ENCODE assay signal across 31 cellular contexts in the genomic region with DNA sequence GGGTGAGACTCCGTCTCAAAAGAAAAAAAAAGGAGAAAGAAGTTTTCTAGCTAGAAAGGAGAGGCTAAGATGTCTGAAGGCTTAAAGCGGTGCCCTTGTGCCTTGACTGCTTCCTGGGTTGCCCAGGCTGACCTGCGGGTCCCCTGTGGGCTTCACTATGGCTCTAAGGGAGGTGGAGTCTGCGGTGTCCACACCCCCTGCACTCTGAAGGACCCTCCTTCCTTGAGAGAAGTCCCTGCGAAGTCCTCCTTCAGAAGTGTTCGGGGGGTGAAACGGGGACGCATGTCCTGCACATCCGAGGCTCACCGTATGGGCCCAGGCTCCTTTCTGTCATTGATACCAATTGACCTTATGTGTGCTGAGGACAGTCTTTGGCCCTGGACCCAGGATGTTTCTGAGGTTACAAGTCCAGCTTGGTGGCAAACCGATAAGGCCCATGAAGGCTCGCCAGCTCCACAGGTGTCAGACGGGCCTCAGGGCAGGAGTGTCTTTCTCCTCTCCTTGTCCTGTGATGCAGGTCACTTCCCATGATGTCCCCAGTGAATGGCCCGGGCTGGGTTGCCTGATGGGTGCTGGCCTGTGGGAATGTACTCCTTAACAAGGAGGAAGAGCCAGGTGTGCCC. TPM values are rescaled to one million over a fixed set of nuclear protein-coding genes. Genes with fewer than 3 reads are reported as not detected.
DNase-seq lines count a peak whose midpoint lies in the region; ATAC-seq, FAIRE-seq and TF ChIP-seq lines count a peak whose summit lies in the region.
"Had no signal": no experiment of that assay in that cellular context is flagged by ENCODE, and none has a peak within 500 bp of the region (broad histone marks: within the 10 kb centered on the region; RNA-seq: fewer than 3 reads in every experiment).

No MANE protein-coding gene starts in this region.

- H3K9me3 ChIP-seq in BLaER1 (0 out of 2 replicates have a peak, but pooled peaks cover 4% of the 10 kb centered on the region), gastroesophageal sphincter (no peaks in the 10 kb centered on the region)
- H3K9me3 ChIP-seq: MG63, neutrophil, SK-N-SH, uterus had no signal

- H4K20me1 ChIP-seq in BLaER1, result no peaks in the 10 kb centered on the region

- H3K27ac ChIP-seq in BLaER1 (peak overlapping the region; percentile 68; the same call in 1 of the 2 replicates), gastroesophageal sphincter (peak overlapping the region in 2 of 4 donors; percentile 63 to 67)
- H3K27ac ChIP-seq: HL-60, KMS-11, neutrophil, PC-9 had no signal

- H3K4me1 Mint-ChIP-seq in nephron, result peaks cover 61% of the 10 kb centered on the region
- H3K4me1 Mint-ChIP-seq: central memory CD8-positive, alpha-beta T cell; stimulated activated effector memory CD8-positive, alpha-beta T cell treated with anti-CD3 and anti-CD28 coated beads, Interleukin-12 subunit alpha, Interleukin-12 subunit beta, amount 100 ng/mL, for 72 hours had no signal

- no peaks in the 10 kb centered on the region for H3K36me3 ChIP-seq in BLaER1
- no peaks in the 10 kb centered on the region for H3K36me3 ChIP-seq in bronchial epithelial cell (ENCODE audit: control insufficient read depth, insufficient read depth, low read length)
- H3K36me3 ChIP-seq in gastroesophageal sphincter, result no peaks in the 10 kb centered on the region
- H3K36me3 ChIP-seq: MG63, neutrophil, uterus had no signal

- no peak for TF ChIP-seq POLR2A in gastroesophageal sphincter (IDR thresholded peaks at IDR 0.05)

- H3K4me1 ChIP-seq in BLaER1, result peaks cover 39% of the 10 kb centered on the region
- H3K4me1 ChIP-seq in gastroesophageal sphincter, result peaks cover 0 to 41% (median 0%) of the 10 kb centered on the region in 3 donors

- TF ChIP-seq CTCF in bronchial epithelial cell (IDR thresholded peaks at IDR 0.05; ENCODE audit: insufficient read depth, low read length, severe bottlenecking), result no peak
- TF ChIP-seq CTCF in gastroesophageal sphincter (IDR thresholded peaks at IDR 0.05), result no peak
- TF ChIP-seq CTCF in nephron (IDR thresholded peaks at IDR 0.05; ENCODE audit: unreplicated experiment in 3 of 3), result no peak

- WGBS in gastroesophageal sphincter (ENCODE audit: low coverage in 1 of 2), 2 donors, result 98 to 100% methylated on average over 1 to 9 of the region's 14 CpGs

- H3K4me3 ChIP-seq in BLaER1 (no peak overlapping the region), bronchial epithelial cell (ENCODE audit: low read depth, low read length) (no peak overlapping the region), gastroesophageal sphincter (no peak overlapping the region)
- H3K4me3 ChIP-seq: MG63, PC-9, uterus had no signal

- peaks cover 4% of the 10 kb centered on the region for H3K36me3 Mint-ChIP-seq in nephron (ENCODE audit: low read depth)
- H3K36me3 Mint-ChIP-seq: stimulated activated effector memory CD8-positive, alpha-beta T cell treated with anti-CD3 and anti-CD28 coated beads, Interleukin-12 subunit alpha, Interleukin-12 subunit beta, amount 100 ng/mL, for 72 hours had no signal

- H3K27me3 Mint-ChIP-seq in nephron (ENCODE audit: low read depth), result no peaks in the 10 kb centered on the region

- H3K9me3 Mint-ChIP-seq in nephron, result no peaks in the 10 kb centered on the region
- H3K9me3 Mint-ChIP-seq: central memory CD8-positive, alpha-beta T cell; stimulated activated effector memory CD8-positive, alpha-beta T cell treated with anti-CD3 and anti-CD28 coated beads, Interleukin-12 subunit alpha, Interleukin-12 subunit beta, amount 100 ng/mL, for 72 hours had no signal

- ATAC-seq in gastroesophageal sphincter, result peak; percentile 28
- no peak for ATAC-seq in HG03460 (IDR thresholded peaks at IDR 0.05; ENCODE audit: unreplicated experiment)
- no peak for ATAC-seq in HG02970 (IDR thresholded peaks at IDR 0.05; ENCODE audit: low FRiP score, unreplicated experiment)
- ATAC-seq: HCT116; stimulated activated effector memory CD8-positive, alpha-beta T cell treated with anti-CD3 and anti-CD28 coated beads, Interleukin-12 subunit alpha, Interleukin-12 subunit beta, amount 100 ng/mL, for 72 hours had no signal

- H3K4me3 Mint-ChIP-seq in nephron, result no peak overlapping the region
- H3K4me3 Mint-ChIP-seq: central memory CD8-positive, alpha-beta T cell; stimulated activated effector memory CD8-positive, alpha-beta T cell treated with anti-CD3 and anti-CD28 coated beads, Interleukin-12 subunit alpha, Interleukin-12 subunit beta, amount 100 ng/mL, for 72 hours had no signal

- FAIRE-seq in bronchial epithelial cell (lab: Jason Lieb, UNC), result peak; percentile 28

- no peaks in the 10 kb centered on the region for H3K27me3 ChIP-seq in BLaER1
- H3K27me3 ChIP-seq in bronchial epithelial cell (ENCODE audit: control insufficient read depth, insufficient read depth, low read length), result no peaks in the 10 kb centered on the region
- H3K27me3 ChIP-seq in gastroesophageal sphincter, result no peaks in the 10 kb centered on the region
- H3K27me3 ChIP-seq: MG63, neutrophil, uterus had no signal

- H3K27ac Mint-ChIP-seq in nephron, result peak overlapping the region; percentile 72 to 90 (median 78)
- H3K27ac Mint-ChIP-seq: stimulated activated effector memory CD8-positive, alpha-beta T cell treated with anti-CD3 and anti-CD28 coated beads, Interleukin-12 subunit alpha, Interleukin-12 subunit beta, amount 100 ng/mL, for 72 hours had no signal

- no peak for DNase-seq in bronchial epithelial cell (ENCODE audit: low read depth)
- DNase-seq in mucosa of gallbladder (ENCODE audit: low spot score), result no peak
- DNase-seq in cortex of kidney (lab: John Stamatoyannopoulos, UW), result no peak
- DNase-seq: 8988T; activated CD4-positive, alpha-beta T cell treated with anti-CD3 and anti-CD28 coated beads, Interleukin-2, amount 50 U/mL, for 4 hours; activated CD4-positive, CD25-positive, alpha-beta regulatory T cell; activated T-cell treated with anti-CD3 and anti-CD28 coated beads, Interleukin-2, amount 50 U/mL, for 48 hours; DND-41; MG63; NCI-H1105; NCI-H187 treated with DMSO at 0.1 percent for 48 hours; NCI-H524; NK-92 treated with Interleukin-12 subunit alpha and Interleukin-12 subunit beta, amount 100 ng/mL, for 24 hours; PC-9; SK-N-SH; uterus had no signal

- peak overlapping the region; percentile 64; the same call in 1 of the 2 replicates for H3K4me2 ChIP-seq in BLaER1
- H3K4me2 ChIP-seq: KMS-11, PC-9, SK-N-SH had no signal

- H3K9ac ChIP-seq in BLaER1, result no peak overlapping the region
- H3K9ac ChIP-seq: KMS-11, SK-N-SH had no signal

- no peak for TF ChIP-seq EP300 in gastroesophageal sphincter (IDR thresholded peaks at IDR 0.05)

RNA-seq across cellular contexts. Expression of gene RNF113B, which starts 11.6 kb away (rescaled TPM):
- total RNA-seq in bronchial epithelial cell (not detected in 2 replicates), gastroesophageal sphincter (not detected), mucosa of gallbladder (not detected)
- total RNA-seq: mesenteric fat pad; PC-9; pulmonary artery endothelial cell; skeletal muscle tissue; T-helper 1 cell treated with Interleukin-12 subunit alpha and Interleukin-12 subunit beta and Interleukin-4 antibody, amounts not matched to agents 30 ng/mL and 1 ng/mL, for 36 hours; uterus had no signal

RNA-seq across cellular contexts. Expression of gene FARP1, which starts 45.8 kb away (rescaled TPM):
- 10.6 and 11.1 TPM in 2 replicates for total RNA-seq in bronchial epithelial cell
- total RNA-seq in gastroesophageal sphincter, result 10 to 100 TPM; 28.3 to 69.2 (median 36.4) TPM
- total RNA-seq in mucosa of gallbladder, result 112 TPM
